8 cellular contexts compared by ENCODE assay signal in genomic region chr10:72260588-72261322, GRCh38. TPM values are rescaled to one million over a fixed set of nuclear protein-coding genes. Genes with fewer than 3 reads are reported as not detected.
DNase-seq lines count a peak whose midpoint lies in the region; ATAC-seq, FAIRE-seq and TF ChIP-seq lines count a peak whose summit lies in the region.

No MANE protein-coding gene starts in this region.

- TF ChIP-seq CTCF in AG04450 (IDR thresholded peaks at IDR 0.05; ENCODE audit: low read depth, low read length): 0 out of 2 replicates have a peak, but pooled peaks have one; percentile 10
- TF ChIP-seq CTCF in H1 (IDR thresholded peaks at IDR 0.05; ENCODE audit: control extremely low read depth in 1 of 3, insufficient read depth in 1 of 3, low read depth in 1 of 3, low read length in 3 of 3): peak; percentile 19 to 47 (median 21); a peak in 3 of 4 replicates

- peak overlapping the region; percentile 95 for H3K18ac ChIP-seq in H1 (ENCODE audit: extremely low read depth, low read length)
- H3K18ac ChIP-seq in mesendoderm (ENCODE audit: low read length): peak overlapping the region; percentile 95

- H2BK5ac ChIP-seq in H1 (ENCODE audit: low read depth, low read length): peak overlapping the region; percentile 97
- peak overlapping the region; percentile 99 for H2BK5ac ChIP-seq in mesendoderm (ENCODE audit: low read length)

- H2BK15ac ChIP-seq in H1 (ENCODE audit: low read length) (peak overlapping the region; percentile 73), mesendoderm (replicated peaks; ENCODE audit: low read depth) (peak overlapping the region; percentile 97)

- H2AK5ac ChIP-seq in H1 (ENCODE audit: low read depth, low read length): peak overlapping the region; percentile 18; the same call in 1 of the 2 replicates
- H2AK5ac ChIP-seq in mesendoderm (ENCODE audit: low read length): peak overlapping the region; percentile 90

- WGBS in H1 (ENCODE audit: extremely low coverage in 1 of 2, insufficient coverage in 1 of 2, insufficient read length in 1 of 2, insufficient replicate concordance in 2 of 2, low coverage in 1 of 2, low lambda C conversion rate in 2 of 2, missing lambda C conversion rate in 1 of 2), 2 experiments: 2% methylated on average over 24 of the region's 38 CpGs; no CpG with 5 or more reads in 1 of the 2 experiments
- WGBS in mesendoderm (ENCODE audit: extremely low coverage, insufficient coverage, low lambda C conversion rate): no CpG with 5 or more reads among the region's 38 CpGs

- H3K36me3 ChIP-seq in H1 (ENCODE audit: control insufficient read depth in 2 of 4, insufficient read depth in 4 of 4, low read length in 3 of 4): no peaks in the 10 kb centered on the region
- no peaks in the 10 kb centered on the region for H3K36me3 ChIP-seq in mesendoderm (ENCODE audit: control insufficient read depth, insufficient read depth, low read length)

- H4K20me1 ChIP-seq in H1 (replicated peaks in 1 of 2; ENCODE audit: control insufficient read depth in 1 of 2, insufficient read depth in 2 of 2, low read length in 2 of 2): no peaks in the 10 kb centered on the region

- peak overlapping the region; percentile 84 for H4K5ac ChIP-seq in H1 (ENCODE audit: insufficient read length, low read depth, low read length)
- peak overlapping the region; percentile 95 for H4K5ac ChIP-seq in mesendoderm (ENCODE audit: low read length)

- H3K4ac ChIP-seq in H1 (replicated peaks; ENCODE audit: insufficient read length, low read depth, low read length) (peak overlapping the region; percentile 69), mesendoderm (ENCODE audit: low read depth, low read length) (peak overlapping the region; percentile 82)

- H3K4me2 ChIP-seq in H1 (ENCODE audit: insufficient read depth in 1 of 2, low read depth in 2 of 2, low read length in 2 of 2) (peak overlapping the region; percentile 70 to 74), mesendoderm (ENCODE audit: low read length) (peak overlapping the region; percentile 59)

- peak overlapping the region; percentile 7 for H3K56ac ChIP-seq in H1 (replicated peaks; ENCODE audit: insufficient read length, low read depth, low read length)
- peak overlapping the region; percentile 94 for H3K56ac ChIP-seq in mesendoderm (ENCODE audit: low read length)

- H2BK120ac ChIP-seq in H1 (replicated peaks; ENCODE audit: low read depth, low read length) (peak overlapping the region; percentile 71), mesendoderm (ENCODE audit: low read depth, low read length) (peak overlapping the region; percentile 54)

- H3K23ac ChIP-seq in H1 (ENCODE audit: insufficient read length) (no peak overlapping the region), mesendoderm (ENCODE audit: low read length) (peak overlapping the region; percentile 30)

- peak overlapping the region; percentile 99 for H2BK12ac ChIP-seq in H1 (ENCODE audit: low read depth, low read length)

- POLR2A ChIA-PET in AG04450 (lab: Yijun Ruan, JAX) (interaction anchor here (0.5 to 4.9 kb wide), 6 partner anchors 12 to 421 kb away, joined by 3 to 63 read pairs (median 4); partner anchors contain the start of gene DDIT4), H1 (lab: Charles Lee; ENCODE audit: partially characterized antibody) (interaction anchor here (0.5 to 24.2 kb wide), 28 partner anchors 10 to 191 kb away, joined by 3 to 673 read pairs (median 4); partner anchors contain the start of genes ANAPC16, DDIT4 and DNAJB12)

- H3K9me3 ChIP-seq in AG04450 (ENCODE audit: control insufficient read depth, insufficient read depth, low read length) (no peaks in the 10 kb centered on the region), H1 (ENCODE audit: insufficient read depth in 2 of 2, low read depth in 1 of 2, low read length in 1 of 2) (no peaks in the 10 kb centered on the region)

- H4K8ac ChIP-seq in H1 (ENCODE audit: extremely low read depth, insufficient read depth, low read length) (peak overlapping the region; percentile 81; the same call in 1 of the 2 replicates), mesendoderm (ENCODE audit: low read depth, low read length) (no peak overlapping the region)

- H3K9ac ChIP-seq in H1 (replicated peaks in 1 of 4; ENCODE audit: extremely low read depth in 1 of 4, low read depth in 3 of 4, low read length in 3 of 4) (peak overlapping the region in 3 of 4 experiments; percentile 50 to 62 (median 54); a peak in 6 of 7 replicates), mesendoderm (ENCODE audit: low read length) (peak overlapping the region; percentile 76)

- H3K79me2 ChIP-seq in H1 (ENCODE audit: control insufficient read depth in 1 of 2, insufficient read depth in 2 of 2, low read length in 2 of 2): no peaks in the 10 kb centered on the region
- H3K79me2 ChIP-seq in mesendoderm (ENCODE audit: control insufficient read depth, insufficient read depth, low read length): no peaks in the 10 kb centered on the region

- peaks cover 4% of the 10 kb centered on the region; the same call in 1 of the 2 replicates for H3K23me2 ChIP-seq in H1 (ENCODE audit: low read depth, low read length)

- peak overlapping the region; percentile 84 for H3K27ac ChIP-seq in AG04450 (ENCODE audit: low read depth, low read length)
- H3K27ac ChIP-seq in H1 (ENCODE audit: low read depth, low read length): peak overlapping the region; percentile 87
- peak overlapping the region; percentile 97 for H3K27ac ChIP-seq in mesendoderm (ENCODE audit: low read depth, low read length)

- peak in 1 of 2 experiments; percentile 68; a peak in 1 of 3 replicates for TF ChIP-seq POLR2A in H1 (IDR thresholded peaks at IDR 0.05; ENCODE audit: control extremely low read depth in 1 of 2, low read depth in 2 of 2, low read length in 2 of 2)

- CTCF ChIA-PET in AG04450 (lab: Charles Lee): interaction anchor here (1.0 to 1.3 kb wide), 3 partner anchors 10 to 19 kb away, joined by 3 to 7 read pairs (median 5); no protein-coding TSS in a partner anchor
- CTCF ChIA-PET in H1 (lab: Charles Lee; ENCODE audit: partially characterized antibody): interaction anchor here (0.6 to 4.4 kb wide), 15 partner anchors 12 to 134 kb away, joined by 3 to 39 read pairs (median 4); partner anchors contain the start of gene DDIT4

- H3K4me1 ChIP-seq in H1 (replicated peaks in 1 of 4; ENCODE audit: control insufficient read depth in 3 of 4, insufficient read depth in 4 of 4, low read length in 3 of 4) (peaks cover 17 to 34% (median 24%) of the 10 kb centered on the region in 4 experiments), mesendoderm (ENCODE audit: control insufficient read depth, low read depth, low read length) (peaks cover 14% of the 10 kb centered on the region)

- ATAC-seq in GM18909 (IDR thresholded peaks at IDR 0.05; ENCODE audit: poor library complexity, unreplicated experiment) (peak; percentile 72), HG03139 (IDR thresholded peaks at IDR 0.05; ENCODE audit: unreplicated experiment) (peak; percentile 55)

- H4K91ac ChIP-seq in H1 (replicated peaks; ENCODE audit: insufficient read length, low read length): peak overlapping the region; percentile 79

- peak overlapping the region; percentile 54 for H3K4me3 ChIP-seq in AG04450 (ENCODE audit: low read depth, low read length)
- H3K4me3 ChIP-seq in H1 (ENCODE audit: extremely low read depth in 1 of 4, insufficient read depth in 2 of 4, low read depth in 3 of 4, low read length in 4 of 4): peak overlapping the region; percentile 31 to 56 (median 46); a peak in 7 of 8 replicates
- H3K4me3 ChIP-seq in mesendoderm (ENCODE audit: low read length): peak overlapping the region; percentile 26

- TF ChIP-seq EP300 in H1 (IDR thresholded peaks at IDR 0.05; ENCODE audit: borderline replicate concordance in 1 of 2, low read depth in 2 of 2, low read length in 2 of 2): peak; percentile 14 to 68; a peak in 2 of 3 replicates

- no peak overlapping the region for H3K14ac ChIP-seq in H1 (ENCODE audit: insufficient read length)

- H3K79me1 ChIP-seq in H1 (ENCODE audit: low read depth, low read length): no peaks in the 10 kb centered on the region
- no peaks in the 10 kb centered on the region for H3K79me1 ChIP-seq in mesendoderm (ENCODE audit: low read length)

- no peak overlapping the region for H2AFZ ChIP-seq in H1 (ENCODE audit: low read length)

- H3K27me3 ChIP-seq in AG04450 (ENCODE audit: control insufficient read depth, insufficient read depth, low read length): no peaks in the 10 kb centered on the region
- no peaks in the 10 kb centered on the region for H3K27me3 ChIP-seq in H1 (replicated peaks in 1 of 4; ENCODE audit: control insufficient read depth in 3 of 4, extremely low read depth in 1 of 4, insufficient read depth in 3 of 4, low read length in 3 of 4)
- no peaks in the 10 kb centered on the region for H3K27me3 ChIP-seq in mesendoderm (ENCODE audit: insufficient read depth, low read length, poor library complexity)

- DNase-seq in AG04450 (ENCODE audit: low read depth, low spot score): no peak
- DNase-seq in NCI-H748 treated with DMSO at 0.1 percent for 48 hours (lab: John Stamatoyannopoulos, UW): peak; percentile 67
- DNase-seq in activated CD8-positive, alpha-beta memory T cell treated with anti-CD3 and anti-CD28 coated beads for 24 hours: peak; percentile 94
- DNase-seq in H1 (ENCODE audit: low read depth in 1 of 2, low spot score in 2 of 2): peak; percentile 93 to 96
- peak; percentile 99 for DNase-seq in mesendoderm
- peak; percentile 62 to 68 for DNase-seq in stimulated activated CD8-positive, alpha-beta memory T cell treated with anti-CD3 and anti-CD28 coated beads, Interleukin-15, amount 100 ng/mL, for 4 hours (ENCODE audit: low read depth in 2 of 2)

- H2BK20ac ChIP-seq in H1 (ENCODE audit: low read length): peak overlapping the region; percentile 98

- peak; percentile 76 for FAIRE-seq in H1 (lab: Jason Lieb, UNC)

- peak; percentile 23 to 54; a peak in 2 of 4 replicates for TF ChIP-seq RAD21 in H1 (IDR thresholded peaks at IDR 0.05 in 1 of 2, conservative IDR thresholded peaks at IDR 0.05 in 1 of 2; ENCODE audit: low read depth in 2 of 2, low read length in 2 of 2)

RNA-seq across cellular contexts. Expression of gene DDIT4, which starts 13.0 kb away (rescaled TPM):
- polyA plus RNA-seq in AG04450 (2011; rRNA removed) (103 and 120 TPM in 2 replicates), H1 (2011; rRNA removed) (108 and 187 TPM in 2 replicates)
- polyA minus RNA-seq in AG04450 (2011; rRNA and poly(A)+ RNA removed): 110 and 132 TPM in 2 replicates
- total RNA-seq in H1 (2021; fragmentation: NEBNext Ultra II Directional; extraction: Animal tissue kit (Norgen Biotek cat#: 25700)): 42.1 and 47.4 TPM in 2 replicates
- 146 TPM for polyA plus RNA-seq in H1 (2011; cell fraction: cytosol; rRNA removed)
- polyA plus RNA-seq in H1 (2011; cell fraction: nucleus; rRNA removed): 143 TPM
- 55.0 to 142 TPM (median 113 TPM) in 4 replicates for polyA plus RNA-seq in H1 (2012, experiment 1 of 2)
- 62.5 TPM for polyA plus RNA-seq in H1 (2012, experiment 2 of 2)
- 18.5 TPM for polyA plus RNA-seq in H1 (2013, experiment 1 of 2)
- polyA plus RNA-seq in H1 (2013, experiment 2 of 2): 19.9 TPM
- 63.3 and 82.3 TPM in 2 replicates for polyA minus RNA-seq in H1 (2011; rRNA and poly(A)+ RNA removed)
- 113 TPM for polyA minus RNA-seq in H1 (2011; cell fraction: cytosol; rRNA and poly(A)+ RNA removed)
- 186 TPM for polyA minus RNA-seq in H1 (2011; cell fraction: nucleus; rRNA and poly(A)+ RNA removed)
- 13.6 TPM for polyA plus RNA-seq in mesendoderm (2013, experiment 1 of 2)
- polyA plus RNA-seq in mesendoderm (2013, experiment 2 of 2): 13.8 TPM

RNA-seq across cellular contexts. Expression of gene ASCC1, which starts 44.7 kb away (rescaled TPM):
- 36.3 and 43.7 TPM in 2 replicates for polyA plus RNA-seq in AG04450 (2011; rRNA removed)
- 20.2 and 33.2 TPM in 2 replicates for polyA minus RNA-seq in AG04450 (2011; rRNA and poly(A)+ RNA removed)
- 30.2 and 35.8 TPM in 2 replicates for total RNA-seq in H1 (2021; fragmentation: NEBNext Ultra II Directional; extraction: Animal tissue kit (Norgen Biotek cat#: 25700))
- polyA plus RNA-seq in H1 (2011; rRNA removed): 13.7 and 25.6 TPM in 2 replicates
- 21.2 TPM for polyA plus RNA-seq in H1 (2011; cell fraction: cytosol; rRNA removed)
- 8.3 TPM for polyA plus RNA-seq in H1 (2011; cell fraction: nucleus; rRNA removed)
- 27.9 to 42.2 TPM (median 30.6 TPM) in 4 replicates for polyA plus RNA-seq in H1 (2012, experiment 1 of 2)
- 4.2 TPM for polyA plus RNA-seq in H1 (2012, experiment 2 of 2)
- polyA plus RNA-seq in H1 (2013, experiment 1 of 2): 31.2 TPM
- 32.0 TPM for polyA plus RNA-seq in H1 (2013, experiment 2 of 2)
- polyA minus RNA-seq in H1 (2011; rRNA and poly(A)+ RNA removed): 28.0 and 35.9 TPM in 2 replicates
- 22.5 TPM for polyA minus RNA-seq in H1 (2011; cell fraction: cytosol; rRNA and poly(A)+ RNA removed)
- 27.0 TPM for polyA minus RNA-seq in H1 (2011; cell fraction: nucleus; rRNA and poly(A)+ RNA removed)
- 31.3 TPM for polyA plus RNA-seq in mesendoderm (2013, experiment 1 of 2)
- polyA plus RNA-seq in mesendoderm (2013, experiment 2 of 2): 32.2 TPM

RNA-seq across cellular contexts. Expression of gene ANAPC16, which starts 44.9 kb away (rescaled TPM):
- polyA plus RNA-seq in AG04450 (2011; rRNA removed) (51.1 and 67.0 TPM in 2 replicates), H1 (2011; rRNA removed) (33.6 and 53.1 TPM in 2 replicates)
- 11.9 and 16.6 TPM in 2 replicates for polyA minus RNA-seq in AG04450 (2011; rRNA and poly(A)+ RNA removed)
- total RNA-seq in H1 (2021; fragmentation: NEBNext Ultra II Directional; extraction: Animal tissue kit (Norgen Biotek cat#: 25700)): 56.2 and 57.4 TPM in 2 replicates
- 68.5 TPM for polyA plus RNA-seq in H1 (2011; cell fraction: cytosol; rRNA removed)
- polyA plus RNA-seq in H1 (2011; cell fraction: nucleus; rRNA removed): 24.3 TPM
- 51.6 to 58.4 TPM (median 55.8 TPM) in 4 replicates for polyA plus RNA-seq in H1 (2012, experiment 1 of 2)
- polyA plus RNA-seq in H1 (2012, experiment 2 of 2): 12.7 TPM
- 43.7 TPM for polyA plus RNA-seq in H1 (2013, experiment 1 of 2)
- polyA plus RNA-seq in H1 (2013, experiment 2 of 2): 47.2 TPM
- 18.3 and 23.7 TPM in 2 replicates for polyA minus RNA-seq in H1 (2011; rRNA and poly(A)+ RNA removed)
- 13.5 TPM for polyA minus RNA-seq in H1 (2011; cell fraction: cytosol; rRNA and poly(A)+ RNA removed)
- 11.6 TPM for polyA minus RNA-seq in H1 (2011; cell fraction: nucleus; rRNA and poly(A)+ RNA removed)
- 46.8 TPM for polyA plus RNA-seq in mesendoderm (2013, experiment 1 of 2)
- 43.6 TPM for polyA plus RNA-seq in mesendoderm (2013, experiment 2 of 2)
